In the genomic region with DNA sequence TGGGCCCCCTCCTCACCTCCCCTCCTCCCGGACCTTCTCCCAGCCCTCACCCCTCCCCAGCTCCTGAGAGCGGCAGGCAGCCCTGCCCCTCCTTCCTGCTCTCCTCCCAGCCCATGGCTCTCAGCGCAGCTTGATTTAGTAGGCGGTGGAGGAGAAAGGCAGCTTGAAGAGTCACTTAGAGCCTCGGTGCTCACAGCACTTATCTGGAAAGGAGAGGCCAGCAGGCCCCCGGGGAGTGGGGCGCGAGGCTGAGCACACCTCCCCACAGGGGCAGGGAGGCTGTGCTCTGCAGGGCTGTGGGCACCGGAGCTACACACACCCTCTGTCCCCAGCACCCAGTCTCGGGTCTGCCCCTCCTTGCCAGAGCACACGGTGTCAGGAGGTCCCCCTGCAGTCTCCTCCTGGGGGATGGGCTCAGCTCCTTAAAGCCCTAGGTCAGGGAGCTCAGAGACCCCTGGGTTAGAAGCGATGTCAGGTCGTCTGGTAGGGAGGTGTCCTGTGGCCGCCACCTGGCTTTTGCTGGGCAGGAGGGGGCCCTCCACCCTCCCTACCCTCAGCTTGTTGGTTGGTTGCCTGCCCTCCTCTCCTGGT, we compare ENCODE assay signal across 8 cellular contexts.
DNase-seq lines count a peak whose midpoint lies in the region; ATAC-seq and TF ChIP-seq lines count a peak whose summit lies in the region.

No MANE protein-coding gene starts in this region.

- H3K9me3 Mint-ChIP-seq in CD4-positive, CD25-positive, alpha-beta regulatory T cell = no peaks in the 10 kb centered on the region
- no peaks in the 10 kb centered on the region for H3K9me3 Mint-ChIP-seq in activated naive CD8-positive, alpha-beta T cell (ENCODE audit: low read depth)

- peaks cover 40% of the 10 kb centered on the region for H3K27me3 Mint-ChIP-seq in CD4-positive, CD25-positive, alpha-beta regulatory T cell
- H3K27me3 Mint-ChIP-seq in activated naive CD8-positive, alpha-beta T cell = peaks cover 5% of the 10 kb centered on the region

- no peaks in the 10 kb centered on the region for H3K79me2 ChIP-seq in Karpas-422 (ENCODE audit: low read length)

- WGBS in upper lobe of left lung, 2 donors = 5% methylated on average over 14 of the region's 14 CpGs; no CpG with 5 or more reads in 1 of the 2 donors

- H3K4me3 ChIP-seq in CD4-positive, CD25-positive, alpha-beta regulatory T cell (ENCODE audit: low read depth, low read length) = no peak overlapping the region
- H3K4me3 ChIP-seq in Karpas-422 (ENCODE audit: low read length) = no peak overlapping the region
- H3K4me3 ChIP-seq in upper lobe of left lung = peak overlapping the region in 3 of 4 donors; percentile 32 to 40 (median 37)

- H3K9me2 ChIP-seq in Karpas-422 (replicated peaks; ENCODE audit: insufficient read depth, low read length) = no peaks in the 10 kb centered on the region

- peak overlapping the region in 3 of 4 donors; percentile 77 to 82 (median 79) for H3K4me3 Mint-ChIP-seq in CD4-positive, CD25-positive, alpha-beta regulatory T cell
- peak overlapping the region; percentile 89 for H3K4me3 Mint-ChIP-seq in activated naive CD8-positive, alpha-beta T cell

- peak in 1 of 2 donors; percentile 26 for ATAC-seq in CD4-positive, CD25-positive, alpha-beta regulatory T cell (ENCODE audit: low read depth in 2 of 2)
- ATAC-seq in upper lobe of left lung (ENCODE audit: low FRiP score in 2 of 2) (peak; percentile 36 to 75), HG02798 (IDR thresholded peaks at IDR 0.05; ENCODE audit: poor library complexity, unreplicated experiment) (no peak)

- no peaks in the 10 kb centered on the region for H3K27me3 ChIP-seq in CD4-positive, CD25-positive, alpha-beta regulatory T cell (ENCODE audit: control insufficient read depth, insufficient read depth, low read length)
- H3K27me3 ChIP-seq in Karpas-422 (ENCODE audit: low read length) (no peaks in the 10 kb centered on the region), upper lobe of left lung (peaks cover 0 to 4% (median 2%) of the 10 kb centered on the region in 4 donors)

- no peak for TF ChIP-seq EP300 in upper lobe of left lung (IDR thresholded peaks at IDR 0.05)

- H3K9ac ChIP-seq in Karpas-422 (ENCODE audit: low read length) = no peak overlapping the region

- peaks cover 3% of the 10 kb centered on the region; the same call in 1 of the 2 replicates for H4K20me1 ChIP-seq in Karpas-422 (ENCODE audit: insufficient read depth, low read depth, low read length)

- peaks cover 8% of the 10 kb centered on the region for H3K4me1 ChIP-seq in CD4-positive, CD25-positive, alpha-beta regulatory T cell (ENCODE audit: control insufficient read depth, insufficient read depth, low read length, poor library complexity, severe bottlenecking)
- H3K4me1 ChIP-seq in Karpas-422 (ENCODE audit: low read length) = peaks cover 19% of the 10 kb centered on the region
- H3K4me1 ChIP-seq in upper lobe of left lung = peaks cover 29 to 47% (median 40%) of the 10 kb centered on the region in 4 donors

- peak overlapping the region; percentile 26 for H3K4me2 ChIP-seq in Karpas-422 (ENCODE audit: low read depth, low read length, poor library complexity, severe bottlenecking)

- no peak overlapping the region for H3K27ac Mint-ChIP-seq in CD4-positive, CD25-positive, alpha-beta regulatory T cell
- H3K27ac Mint-ChIP-seq in activated naive CD8-positive, alpha-beta T cell = no peak overlapping the region

- no peak for DNase-seq in CD4-positive, CD25-positive, alpha-beta regulatory T cell
- DNase-seq in Karpas-422 (no peak), left kidney (ENCODE audit: low read depth, low spot score) (peak; percentile 97), upper lobe of left lung (peak in 1 of 2 donors; percentile 83), Ammon's horn (ENCODE audit: low spot score) (no peak), GM13976 (ENCODE audit: low spot score) (no peak)

- TF ChIP-seq POLR2A in upper lobe of left lung (IDR thresholded peaks at IDR 0.05) = peak in 1 of 4 donors; percentile 31

- TF ChIP-seq CTCF in upper lobe of left lung (IDR thresholded peaks at IDR 0.05) (no peak), GM13976 (IDR thresholded peaks at IDR 0.05; ENCODE audit: borderline replicate concordance, control extremely low read depth, extremely low read depth, insufficient read depth, missing control alignments) (no peak)

- H3K27ac ChIP-seq in CD4-positive, CD25-positive, alpha-beta regulatory T cell (ENCODE audit: insufficient read depth, low read length, poor library complexity, severe bottlenecking) = no peak overlapping the region
- H3K27ac ChIP-seq in Karpas-422 (ENCODE audit: low read length) (no peak overlapping the region), upper lobe of left lung (peak overlapping the region in 3 of 4 donors; percentile 5 to 75 (median 64))

- no peaks in the 10 kb centered on the region for H3K36me3 ChIP-seq in CD4-positive, CD25-positive, alpha-beta regulatory T cell (ENCODE audit: control insufficient read depth, insufficient read depth, low read length)
- H3K36me3 ChIP-seq in Karpas-422 (ENCODE audit: insufficient read depth, low read length) (no peaks in the 10 kb centered on the region), upper lobe of left lung (no peaks in the 10 kb centered on the region)

- H3K9me3 ChIP-seq in CD4-positive, CD25-positive, alpha-beta regulatory T cell (ENCODE audit: control insufficient read depth in 2 of 2, low read length in 2 of 2) = no peaks in the 10 kb centered on the region
- H3K9me3 ChIP-seq in Karpas-422 (ENCODE audit: low read length) (no peaks in the 10 kb centered on the region), upper lobe of left lung (no peaks in the 10 kb centered on the region)

- in situ Hi-C loops in GM13976 (cut with MboI; ENCODE audit: low sequenced_read_pairs, unreplicated experiment) = no loop called here

- peaks cover 0 to 11% (median 1%) of the 10 kb centered on the region in 4 donors for H3K4me1 Mint-ChIP-seq in CD4-positive, CD25-positive, alpha-beta regulatory T cell
- peaks cover 6% of the 10 kb centered on the region for H3K4me1 Mint-ChIP-seq in activated naive CD8-positive, alpha-beta T cell (ENCODE audit: low read depth)

- H3K36me3 Mint-ChIP-seq in CD4-positive, CD25-positive, alpha-beta regulatory T cell = no peaks in the 10 kb centered on the region
- H3K36me3 Mint-ChIP-seq in activated naive CD8-positive, alpha-beta T cell = no peaks in the 10 kb centered on the region

- no peak overlapping the region for H2AFZ ChIP-seq in Karpas-422 (ENCODE audit: low read length)

Comparison
In these comparisons a context has a peak if more than half of its experiments do, and no peak if none do; other contexts are left out.
1. H3K27ac ChIP-seq: peak in upper lobe of left lung (3 of 4); none in CD4-positive, CD25-positive, alpha-beta regulatory T cell (single experiment) and Karpas-422 (single experiment).
2. H3K4me3 ChIP-seq: peak in upper lobe of left lung (3 of 4); none in CD4-positive, CD25-positive, alpha-beta regulatory T cell (single experiment) and Karpas-422 (single experiment).